ENCODE assay signal across 25 cellular contexts in the genomic region with DNA sequence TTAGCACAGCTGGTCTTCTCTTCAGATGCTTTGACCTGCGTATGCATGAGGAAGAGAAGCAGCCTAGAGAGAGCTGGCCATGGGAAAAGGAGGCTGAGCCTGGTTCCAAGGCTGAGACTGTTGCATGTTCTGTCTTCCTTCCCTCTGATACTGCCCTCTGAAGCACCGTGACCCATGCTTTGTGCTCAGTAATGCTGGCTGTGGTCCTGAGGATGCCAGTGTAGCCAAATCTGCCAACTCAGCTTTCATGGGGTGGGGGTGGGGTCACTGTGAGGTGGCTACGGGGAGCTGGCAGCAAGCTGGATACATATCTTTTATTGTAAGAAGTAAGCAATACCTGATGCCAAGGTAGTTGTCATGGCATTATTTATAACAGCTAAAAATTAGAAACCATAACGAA. TPM values are rescaled to one million over a fixed set of nuclear protein-coding genes. Genes with fewer than 3 reads are reported as not detected.
DNase-seq lines count a peak whose midpoint lies in the region; ATAC-seq and TF ChIP-seq lines count a peak whose summit lies in the region.
"Had no signal": no experiment of that assay in that cellular context is flagged by ENCODE, and none has a peak within 500 bp of the region (broad histone marks: within the 10 kb centered on the region; RNA-seq: fewer than 3 reads in every experiment).

No MANE protein-coding gene starts in this region.

- TF ChIP-seq POLR2A in right lobe of liver (IDR thresholded peaks at IDR 0.05), result no peak

- peak; percentile 32 for DNase-seq in MG63
- no peak for DNase-seq in right lobe of liver
- DNase-seq in AG08396 (ENCODE audit: low spot score), result no peak
- no peak for DNase-seq in stimulated activated naive CD8-positive, alpha-beta T cell treated with anti-CD3 and anti-CD28 coated beads, Interleukin-15, Interleukin-2, amounts not matched to agents 100 U/mL and 50 U/mL, for 24 hours
- DNase-seq: activated CD4-positive, alpha-beta memory T cell treated with anti-CD3 and anti-CD28 coated beads for 36 hours; activated CD4-positive, CD25-positive, alpha-beta regulatory T cell treated with anti-CD3 and anti-CD28 coated beads, Interleukin-2, amount 50 U/mL, for 72 hours; activated CD8-positive, alpha-beta memory T cell treated with anti-CD3 and anti-CD28 coated beads, Interleukin-2, amount 50 U/mL, for 4 hours; activated naive CD4-positive, alpha-beta T cell; activated naive CD8-positive, alpha-beta T cell treated with anti-CD3 and anti-CD28 coated beads, Interleukin-2, amount 50 U/mL, for 24 hours; CD4-positive, alpha-beta T cell; central memory CD4-positive, alpha-beta T cell; foreskin fibroblast; GM23248; HFFc6; mammary epithelial cell; NCI-H1048; small intestine; stimulated activated CD4-positive, alpha-beta T cell treated with anti-CD3 and anti-CD28 coated beads, Interleukin-2, amount 100 ng/mL, for 24 hours; T-helper 2 cell; upper lobe of left lung had no signal

- no peaks in the 10 kb centered on the region for H3K9me3 ChIP-seq in MG63
- no peaks in the 10 kb centered on the region for H3K9me3 ChIP-seq in right lobe of liver
- H3K9me3 ChIP-seq in subcutaneous abdominal adipose tissue (ENCODE audit: control insufficient read depth in 5 of 5, low read length in 5 of 5), result no peaks in the 10 kb centered on the region
- H3K9me3 ChIP-seq: upper lobe of left lung had no signal

- H3K4me3 ChIP-seq in MG63 (no peak overlapping the region), right lobe of liver (no peak overlapping the region), subcutaneous abdominal adipose tissue (ENCODE audit: low read depth in 1 of 5, low read length in 5 of 5) (no peak overlapping the region)
- H3K4me3 ChIP-seq: GM23248, upper lobe of left lung had no signal

- intact Hi-C loops in right lobe of liver (cut with DNase I), result no loop called here

- WGBS in right lobe of liver (ENCODE audit: insufficient coverage, low coverage, low lambda C conversion rate, missing lambda C conversion rate), result 21% methylated on average over 3 of the region's 4 CpGs

- H3K4me1 ChIP-seq in right lobe of liver, result peaks cover 2 to 84% (median 30%) of the 10 kb centered on the region in 4 donors
- peaks cover 22 to 97% (median 87%) of the 10 kb centered on the region in 5 donors for H3K4me1 ChIP-seq in subcutaneous abdominal adipose tissue (ENCODE audit: control insufficient read depth in 5 of 5, insufficient read depth in 5 of 5, low read length in 5 of 5)

- H3K27ac ChIP-seq in VCaP (peak overlapping the region; percentile 84; the same call in 1 of the 2 replicates), right lobe of liver (no peak overlapping the region), subcutaneous abdominal adipose tissue (ENCODE audit: low read depth, low read length) (peak overlapping the region; percentile 93)
- H3K27ac ChIP-seq: GM23248 had no signal

- peak in 3 of 4 donors; percentile 4 to 25 (median 5) for ATAC-seq in right lobe of liver
- ATAC-seq in GM18909 (IDR thresholded peaks at IDR 0.05; ENCODE audit: poor library complexity, unreplicated experiment), result no peak
- no peak for ATAC-seq in stimulated activated naive CD8-positive, alpha-beta T cell treated with anti-CD3 and anti-CD28 coated beads, Interleukin-15, Interleukin-2, amounts not matched to agents 100 U/mL and 50 U/mL, for 24 hours
- ATAC-seq in GM21717 (IDR thresholded peaks at IDR 0.05; ENCODE audit: unreplicated experiment), result no peak
- ATAC-seq: activated naive CD8-positive, alpha-beta T cell treated with anti-CD3 and anti-CD28 coated beads, Interleukin-2, amount 50 U/mL, for 24 hours; natural killer cell treated with Interleukin-12 subunit alpha and Interleukin-12 subunit beta and Interleukin-15 and Interleukin-18, amount 100 ng/mL, for 72 hours had no signal

- no peaks in the 10 kb centered on the region for H3K27me3 ChIP-seq in MG63
- H3K27me3 ChIP-seq in right lobe of liver, result no peaks in the 10 kb centered on the region
- no peaks in the 10 kb centered on the region for H3K27me3 ChIP-seq in subcutaneous abdominal adipose tissue (ENCODE audit: control insufficient read depth in 5 of 5, insufficient read depth in 4 of 5, low read length in 5 of 5)
- H3K27me3 ChIP-seq: upper lobe of left lung had no signal

- H3K9ac ChIP-seq in subcutaneous abdominal adipose tissue (ENCODE audit: low read length in 5 of 5), result no peak overlapping the region
- H3K9ac ChIP-seq: GM23248 had no signal

- peaks cover 4% of the 10 kb centered on the region for H3K36me3 ChIP-seq in MG63
- no peaks in the 10 kb centered on the region for H3K36me3 ChIP-seq in right lobe of liver
- no peaks in the 10 kb centered on the region for H3K36me3 ChIP-seq in subcutaneous abdominal adipose tissue (ENCODE audit: control insufficient read depth in 5 of 5, insufficient read depth in 5 of 5, low read length in 5 of 5)

- no peak for TF ChIP-seq CTCF in VCaP (conservative IDR thresholded peaks at IDR 0.05)
- TF ChIP-seq CTCF in right lobe of liver (IDR thresholded peaks at IDR 0.05), result no peak

RNA-seq across cellular contexts. Expression of a gene that starts 41.5 kb away (rescaled TPM):
- 27.6 and 46.1 TPM in 2 replicates for total RNA-seq in MG63 (2014; rRNA removed; shearing (Covaris generic); ENCODE audit: low replicate concordance)
- 100 to 1,000 TPM; 101 to 232 (median 170) TPM for total RNA-seq in right lobe of liver

Comparison
In these comparisons a context has a peak if more than half of its experiments do, and no peak if none do; other contexts are left out.
1. H3K27ac ChIP-seq: peak in VCaP (single experiment) and subcutaneous abdominal adipose tissue (single experiment); none in right lobe of liver (0 of 3).
2. ATAC-seq: peak in right lobe of liver (3 of 4); none in GM18909 (single experiment), stimulated activated naive CD8-positive, alpha-beta T cell treated with anti-CD3 and anti-CD28 coated beads, Interleukin-15, Interleukin-2, amounts not matched to agents 100 U/mL and 50 U/mL, for 24 hours (single experiment) and GM21717 (single experiment).